In genomic region chr1:8096105-8097011, GRCh38 we compare ENCODE assay signal across 1 cellular context.
A peak's percentile ranks its signal among the peaks of the same experiment; 100 is the strongest.
TF ChIP-seq lines count a peak whose summit lies in the region.

No MANE protein-coding gene starts in this region.

TF ChIP-seq in K562, 482 proteins besides CTCF, POLR2A, EP300 and RAD21 (continued from another document):
- TF ChIP-seq ESRRA (IDR thresholded peaks at IDR 0.05; ENCODE audit: borderline replicate concordance, low read depth) = 0 out of 2 replicates have a peak, but pooled peaks have one; percentile 18
- peak; percentile 61; the same call in 1 of the 2 replicates for TF ChIP-seq JUN (IDR thresholded peaks at IDR 0.05; ENCODE audit: borderline replicate concordance, low read depth, low read length)
- no peak for TF ChIP-seq JUN (CRISPR knock-in tag; IDR thresholded peaks at IDR 0.05; ENCODE audit: borderline replicate concordance)
- no peak for TF ChIP-seq MAX (CRISPR knock-in tag; IDR thresholded peaks at IDR 0.05)
- TF ChIP-seq ELF2 (CRISPR knock-in tag; IDR thresholded peaks at IDR 0.05) = 0 out of 2 replicates have a peak, but pooled peaks have one; percentile 10
- TF ChIP-seq CBX8 (IDR thresholded peaks at IDR 0.05; ENCODE audit: borderline replicate concordance, extremely low read depth, low read depth, low read length, poor library complexity, severe bottlenecking) = peak; percentile 8
- TF ChIP-seq SAP30 (IDR thresholded peaks at IDR 0.05; ENCODE audit: borderline replicate concordance, insufficient read depth, low read depth, low read length, poor library complexity, severe bottlenecking) = no peak
- TF ChIP-seq MAFG (tag; conservative IDR thresholded peaks at IDR 0.05) = no peak
- no peak for TF ChIP-seq ZNF584 (CRISPR knock-in tag; IDR thresholded peaks at IDR 0.05; ENCODE audit: low read depth)
- TF ChIP-seq DACH1 (IDR thresholded peaks at IDR 0.05; ENCODE audit: partially characterized antibody) = no peak
- TF ChIP-seq ARID2 (IDR thresholded peaks at IDR 0.05) = no peak
